Comparison of ENCODE assay signal across 1 cellular context in the genomic region with DNA sequence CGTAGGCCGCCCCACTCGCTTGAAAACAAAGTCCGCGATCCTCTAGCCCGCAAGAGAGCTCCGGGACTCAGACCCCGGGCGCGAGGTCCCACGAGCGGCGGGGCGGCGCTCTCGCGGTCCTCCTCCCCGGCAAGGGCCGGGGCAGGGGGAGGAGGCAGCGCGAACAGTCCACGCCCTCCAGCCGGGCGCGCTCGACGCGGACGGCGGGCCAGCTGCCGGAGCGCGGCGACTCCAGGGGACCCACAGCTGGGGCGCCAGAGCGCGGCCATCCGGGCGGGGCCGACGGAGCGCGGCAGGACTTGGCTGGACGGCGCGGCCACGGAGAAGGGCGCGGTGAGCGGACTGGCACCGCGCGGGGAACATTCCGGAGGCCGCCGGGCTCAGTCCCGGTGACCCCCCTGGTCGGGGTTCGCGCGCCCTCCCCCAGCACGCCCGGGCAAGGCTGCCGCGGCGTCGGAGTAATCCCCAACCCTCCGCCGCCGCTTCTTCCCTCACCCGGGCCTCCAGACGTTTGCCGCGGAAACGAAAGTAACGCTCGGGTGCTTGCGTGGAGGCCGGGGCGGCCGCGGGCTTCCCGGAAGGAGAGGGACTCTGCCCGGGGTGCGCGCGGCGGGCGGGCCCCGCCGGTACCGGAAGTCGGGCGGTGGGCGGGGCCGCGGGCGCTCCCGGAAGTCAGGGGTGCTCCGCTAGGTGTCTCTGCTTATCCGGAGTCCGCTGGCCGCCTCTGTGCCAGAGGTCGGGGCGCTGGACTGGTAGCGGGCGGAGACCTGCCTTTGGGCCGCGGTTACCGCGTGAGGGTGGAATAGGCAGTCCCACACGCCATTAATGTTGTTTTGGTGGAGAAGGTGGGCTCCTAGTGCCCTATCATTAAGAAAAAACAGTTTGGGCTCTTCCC.
A peak's percentile ranks its signal among the peaks of the same experiment; 100 is the strongest.
TF ChIP-seq lines count a peak whose summit lies in the region.

TSS of gene RIPK1 (plus strand) at position 166 of the 895 bp plus-strand sequence. CDS start 8,330 bp downstream, outside the sequence.

TF ChIP-seq in HEK293, 187 proteins besides CTCF, POLR2A, EP300 and RAD21 (continued from another document and continues in another):
- no peak for TF ChIP-seq TSHZ1 (tag by site-specific recombination; IDR thresholded peaks at IDR 0.05; ENCODE audit: borderline replicate concordance)
- TF ChIP-seq ZNF571 (tag by site-specific recombination; IDR thresholded peaks at IDR 0.05) = no peak
- TF ChIP-seq MZF1 (tag by site-specific recombination; IDR thresholded peaks at IDR 0.05; ENCODE audit: borderline replicate concordance) = no peak
- TF ChIP-seq ZXDB (tag by site-specific recombination; IDR thresholded peaks at IDR 0.05) = peak; percentile 71
- TF ChIP-seq ZNF629 (tag by site-specific recombination; IDR thresholded peaks at IDR 0.05) = 0 out of 2 replicates have a peak, but pooled peaks have one; percentile 13
- TF ChIP-seq ZNF561 (tag by site-specific recombination; IDR thresholded peaks at IDR 0.05; ENCODE audit: borderline replicate concordance) = peak; percentile 89; the same call in 1 of the 2 replicates
- peak; percentile 40; the same call in 1 of the 2 replicates for TF ChIP-seq BCL11A (tag by site-specific recombination; IDR thresholded peaks at IDR 0.05; ENCODE audit: low read depth)
- TF ChIP-seq SP2 (tag by site-specific recombination; IDR thresholded peaks at IDR 0.05) = peak; percentile 68
- no peak for TF ChIP-seq ZNF48 (tag by site-specific recombination; IDR thresholded peaks at IDR 0.05)
- TF ChIP-seq OVOL3 (tag by site-specific recombination; IDR thresholded peaks at IDR 0.05) = 0 out of 2 replicates have a peak, but pooled peaks have one; percentile 17
- TF ChIP-seq ZNF146 (tag by site-specific recombination; IDR thresholded peaks at IDR 0.05) = no peak
- no peak for TF ChIP-seq ZNF544 (tag by site-specific recombination; IDR thresholded peaks at IDR 0.05)
- TF ChIP-seq YY2 (tag by site-specific recombination; IDR thresholded peaks at IDR 0.05) = no peak
- TF ChIP-seq ZSCAN30 (tag by site-specific recombination; IDR thresholded peaks at IDR 0.05) = no peak; the same call in none of the 2 replicates
- TF ChIP-seq ZNF501 (tag by site-specific recombination; IDR thresholded peaks at IDR 0.05) = no peak
- no peak for TF ChIP-seq ZNF664 (tag by site-specific recombination; IDR thresholded peaks at IDR 0.05)
- TF ChIP-seq ZNF23 (tag by site-specific recombination; IDR thresholded peaks at IDR 0.05; ENCODE audit: borderline replicate concordance) = no peak
- TF ChIP-seq ZNF768 (tag by site-specific recombination; IDR thresholded peaks at IDR 0.05) = 0 out of 2 replicates have a peak, but pooled peaks have one; percentile 11
- TF ChIP-seq GFI1B (tag by site-specific recombination; IDR thresholded peaks at IDR 0.05) = no peak
- no peak for TF ChIP-seq ZNF18 (tag by site-specific recombination; IDR thresholded peaks at IDR 0.05)
- TF ChIP-seq BCL11B (tag by site-specific recombination; IDR thresholded peaks at IDR 0.05; ENCODE audit: low read depth) = no peak
- peak; percentile 29; the same call in 1 of the 2 replicates for TF ChIP-seq SP7 (tag by site-specific recombination; IDR thresholded peaks at IDR 0.05)
- TF ChIP-seq ZNF423 (tag by site-specific recombination; IDR thresholded peaks at IDR 0.05) = no peak
- TF ChIP-seq ZNF274 (IDR thresholded peaks at IDR 0.05; ENCODE audit: low read length) = no peak
- TF ChIP-seq ZNF274 (tag by site-specific recombination; IDR thresholded peaks at IDR 0.05; ENCODE audit: borderline replicate concordance) = no peak
- peak; percentile 87 for TF ChIP-seq KLF10 (tag by site-specific recombination; IDR thresholded peaks at IDR 0.05)
- no peak for TF ChIP-seq ZNF175 (tag by site-specific recombination; IDR thresholded peaks at IDR 0.05)
- TF ChIP-seq, protein P1, sequence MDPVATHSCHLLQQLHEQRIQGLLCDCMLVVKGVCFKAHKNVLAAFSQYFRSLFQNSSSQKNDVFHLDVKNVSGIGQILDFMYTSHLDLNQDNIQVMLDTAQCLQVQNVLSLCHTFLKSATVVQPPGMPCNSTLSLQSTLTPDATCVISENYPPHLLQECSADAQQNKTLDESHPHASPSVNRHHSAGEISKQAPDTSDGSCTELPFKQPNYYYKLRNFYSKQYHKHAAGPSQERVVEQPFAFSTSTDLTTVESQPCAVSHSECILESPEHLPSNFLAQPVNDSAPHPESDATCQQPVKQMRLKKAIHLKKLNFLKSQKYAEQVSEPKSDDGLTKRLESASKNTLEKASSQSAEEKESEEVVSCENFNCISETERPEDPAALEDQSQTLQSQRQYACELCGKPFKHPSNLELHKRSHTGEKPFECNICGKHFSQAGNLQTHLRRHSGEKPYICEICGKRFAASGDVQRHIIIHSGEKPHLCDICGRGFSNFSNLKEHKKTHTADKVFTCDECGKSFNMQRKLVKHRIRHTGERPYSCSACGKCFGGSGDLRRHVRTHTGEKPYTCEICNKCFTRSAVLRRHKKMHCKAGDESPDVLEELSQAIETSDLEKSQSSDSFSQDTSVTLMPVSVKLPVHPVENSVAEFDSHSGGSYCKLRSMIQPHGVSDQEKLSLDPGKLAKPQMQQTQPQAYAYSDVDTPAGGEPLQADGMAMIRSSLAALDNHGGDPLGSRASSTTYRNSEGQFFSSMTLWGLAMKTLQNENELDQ (tag by site-specific recombination; IDR thresholded peaks at IDR 0.05; ENCODE audit: low read depth) = no peak
- peak; percentile 21; the same call in 1 of the 2 replicates for TF ChIP-seq ZIC2 (tag by site-specific recombination; IDR thresholded peaks at IDR 0.05)
- TF ChIP-seq INSM2 (tag by site-specific recombination; IDR thresholded peaks at IDR 0.05) = no peak; the same call in 1 of the 2 replicates
- no peak for TF ChIP-seq ZNF791 (tag by site-specific recombination; IDR thresholded peaks at IDR 0.05)
- peak; percentile 92 for TF ChIP-seq ZNF335 (tag by site-specific recombination; conservative IDR thresholded peaks at IDR 0.05)
- no peak for TF ChIP-seq ZNF843 (tag by site-specific recombination; IDR thresholded peaks at IDR 0.05)
- TF ChIP-seq ZBTB20 (tag by site-specific recombination; IDR thresholded peaks at IDR 0.05) = peak; percentile 88; the same call in 1 of the 2 replicates
- TF ChIP-seq, protein P2, sequence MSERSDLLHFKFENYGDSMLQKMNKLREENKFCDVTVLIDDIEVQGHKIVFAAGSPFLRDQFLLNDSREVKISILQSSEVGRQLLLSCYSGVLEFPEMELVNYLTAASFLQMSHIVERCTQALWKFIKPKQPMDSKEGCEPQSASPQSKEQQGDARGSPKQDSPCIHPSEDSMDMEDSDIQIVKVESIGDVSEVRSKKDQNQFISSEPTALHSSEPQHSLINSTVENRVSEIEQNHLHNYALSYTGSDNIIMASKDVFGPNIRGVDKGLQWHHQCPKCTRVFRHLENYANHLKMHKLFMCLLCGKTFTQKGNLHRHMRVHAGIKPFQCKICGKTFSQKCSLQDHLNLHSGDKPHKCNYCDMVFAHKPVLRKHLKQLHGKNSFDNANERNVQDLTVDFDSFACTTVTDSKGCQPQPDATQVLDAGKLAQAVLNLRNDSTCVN (tag by site-specific recombination; optimal IDR thresholded peaks at IDR 0.05) = peak; percentile 94
- peak; percentile 63 for TF ChIP-seq KLF9 (tag by site-specific recombination; IDR thresholded peaks at IDR 0.05; ENCODE audit: low read depth)
- 0 out of 2 replicates have a peak, but pooled peaks have one; percentile 40 for TF ChIP-seq HOXA7 (CRISPR knock-in tag; IDR thresholded peaks at IDR 0.05; ENCODE audit: borderline replicate concordance)
- TF ChIP-seq SP3 (tag by site-specific recombination; IDR thresholded peaks at IDR 0.05) = peak; percentile 67
- TF ChIP-seq, protein P3, sequence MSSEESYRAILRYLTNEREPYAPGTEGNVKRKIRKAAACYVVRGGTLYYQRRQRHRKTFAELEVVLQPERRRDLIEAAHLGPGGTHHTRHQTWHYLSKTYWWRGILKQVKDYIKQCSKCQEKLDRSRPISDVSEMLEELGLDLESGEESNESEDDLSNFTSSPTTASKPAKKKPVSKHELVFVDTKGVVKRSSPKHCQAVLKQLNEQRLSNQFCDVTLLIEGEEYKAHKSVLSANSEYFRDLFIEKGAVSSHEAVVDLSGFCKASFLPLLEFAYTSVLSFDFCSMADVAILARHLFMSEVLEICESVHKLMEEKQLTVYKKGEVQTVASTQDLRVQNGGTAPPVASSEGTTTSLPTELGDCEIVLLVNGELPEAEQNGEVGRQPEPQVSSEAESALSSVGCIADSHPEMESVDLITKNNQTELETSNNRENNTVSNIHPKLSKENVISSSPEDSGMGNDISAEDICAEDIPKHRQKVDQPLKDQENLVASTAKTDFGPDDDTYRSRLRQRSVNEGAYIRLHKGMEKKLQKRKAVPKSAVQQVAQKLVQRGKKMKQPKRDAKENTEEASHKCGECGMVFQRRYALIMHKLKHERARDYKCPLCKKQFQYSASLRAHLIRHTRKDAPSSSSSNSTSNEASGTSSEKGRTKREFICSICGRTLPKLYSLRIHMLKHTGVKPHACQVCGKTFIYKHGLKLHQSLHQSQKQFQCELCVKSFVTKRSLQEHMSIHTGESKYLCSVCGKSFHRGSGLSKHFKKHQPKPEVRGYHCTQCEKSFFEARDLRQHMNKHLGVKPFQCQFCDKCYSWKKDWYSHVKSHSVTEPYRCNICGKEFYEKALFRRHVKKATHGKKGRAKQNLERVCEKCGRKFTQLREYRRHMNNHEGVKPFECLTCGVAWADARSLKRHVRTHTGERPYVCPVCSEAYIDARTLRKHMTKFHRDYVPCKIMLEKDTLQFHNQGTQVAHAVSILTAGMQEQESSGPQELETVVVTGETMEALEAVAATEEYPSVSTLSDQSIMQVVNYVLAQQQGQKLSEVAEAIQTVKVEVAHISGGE (tag by site-specific recombination; conservative IDR thresholded peaks at IDR 0.05; ENCODE audit: low read depth) = peak; percentile 94
- no peak for TF ChIP-seq KLF1 (tag by site-specific recombination; IDR thresholded peaks at IDR 0.05)
- TF ChIP-seq ZNF660 (tag by site-specific recombination; IDR thresholded peaks at IDR 0.05) = 0 out of 2 replicates have a peak, but pooled peaks have one; percentile 49
- TF ChIP-seq ZNF133 (tag by site-specific recombination; IDR thresholded peaks at IDR 0.05) = no peak
- TF ChIP-seq ZNF16 (tag by site-specific recombination; IDR thresholded peaks at IDR 0.05; ENCODE audit: low read depth) = no peak
- no peak for TF ChIP-seq ZNF433 (tag by site-specific recombination; IDR thresholded peaks at IDR 0.05; ENCODE audit: low read depth)
- TF ChIP-seq ZNF2 (tag by site-specific recombination; IDR thresholded peaks at IDR 0.05) = peak; percentile 51; the same call in 1 of the 2 replicates
- no peak for TF ChIP-seq ZBTB17 (tag by site-specific recombination; IDR thresholded peaks at IDR 0.05)
- TF ChIP-seq REPIN1 (tag by site-specific recombination; IDR thresholded peaks at IDR 0.05; ENCODE audit: low read depth) = no peak
- TF ChIP-seq OSR2 (tag by site-specific recombination; IDR thresholded peaks at IDR 0.05) = peak; percentile 6; the same call in 1 of the 2 replicates
- no peak for TF ChIP-seq ZNF174 (tag by site-specific recombination; IDR thresholded peaks at IDR 0.05)
